ENCODE assay signal across 27 cellular contexts in genomic region chr2:7880561-7880960, GRCh38.
DNase-seq lines count a peak whose midpoint lies in the region; ATAC-seq and TF ChIP-seq lines count a peak whose summit lies in the region.
"Had no signal": no experiment of that assay in that cellular context is flagged by ENCODE, and none has a peak within 500 bp of the region (broad histone marks: within the 10 kb centered on the region; RNA-seq: fewer than 3 reads in every experiment).

No MANE protein-coding gene starts in this region.

- peaks cover 13% of the 10 kb centered on the region for H3K4me1 Mint-ChIP-seq in nephron
- H3K4me1 Mint-ChIP-seq: activated naive CD8-positive, alpha-beta T cell treated with anti-CD3 and anti-CD28 coated beads, Interleukin-2, amount 10 ng/mL, durations not matched to agents 7 days and 5 days; naive B cell had no signal

- H2AFZ ChIP-seq in GM23248: no peak overlapping the region

- peaks cover 14% of the 10 kb centered on the region for H3K4me1 ChIP-seq in GM23248 (ENCODE audit: insufficient read depth)
- H3K4me1 ChIP-seq: esophagus squamous epithelium, left ventricle myocardium inferior, prostate gland had no signal

- H3K27ac ChIP-seq in GM23248: no peak overlapping the region
- H3K27ac ChIP-seq: esophagus squamous epithelium, left ventricle myocardium inferior, prostate gland had no signal

- DNase-seq in GM23248 (peak; percentile 16), NCI-H1417 treated with DMSO at 0.1 percent for 48 hours (lab: John Stamatoyannopoulos, UW) (peak; percentile 34), astrocyte of the hippocampus (ENCODE audit: low read depth, low spot score) (peak; percentile 31), NCI-H2081 (lab: John Stamatoyannopoulos, UW) (no peak), HuH-7.5 (ENCODE audit: low spot score) (no peak)
- DNase-seq: activated CD8-positive, alpha-beta memory T cell treated with anti-CD3 and anti-CD28 coated beads for 24 hours; activated gamma-delta T cell; activated naive CD8-positive, alpha-beta T cell treated with anti-CD3 and anti-CD28 coated beads, Interleukin-2, amount 10 ng/mL, durations not matched to agents 7 days and 5 days; C1 segment of cervical spinal cord; central memory CD4-positive, alpha-beta T cell; EL; esophagus squamous epithelium; foreskin melanocyte; KG1; left ventricle myocardium inferior; MG63; naive B cell; NCI-H1694; NCI-H69; OCI-M1; SK-N-SH; stimulated activated naive CD4-positive, alpha-beta T cell treated with Interleukin-2 at 50 U/mL for 16 hours; T-helper 17 cell had no signal

- H3K4me3 ChIP-seq in GM23248: no peak overlapping the region
- H3K4me3 ChIP-seq: esophagus squamous epithelium, left ventricle myocardium inferior, MG63, prostate gland had no signal

- no peaks in the 10 kb centered on the region for H3K79me2 ChIP-seq in GM23248 (ENCODE audit: insufficient read depth)

- H3K9me2 ChIP-seq in GM23248 (ENCODE audit: insufficient read depth): no peaks in the 10 kb centered on the region
- H3K9me2 ChIP-seq: SK-N-SH had no signal

- no peaks in the 10 kb centered on the region for H3K9me3 Mint-ChIP-seq in nephron
- H3K9me3 Mint-ChIP-seq: mesothelial cell of epicardium had no signal

- 55 to 64% methylated on average over 2 of the region's 2 CpGs for WGBS in GM23248 (ENCODE audit: low coverage in 1 of 2, low lambda C conversion rate in 2 of 2, missing lambda C conversion rate in 2 of 2), 2 experiments

- H3K27ac Mint-ChIP-seq in nephron: peak overlapping the region; percentile 61 to 74 (median 68)
- H3K27ac Mint-ChIP-seq: activated naive CD8-positive, alpha-beta T cell treated with anti-CD3 and anti-CD28 coated beads, Interleukin-2, amount 10 ng/mL, durations not matched to agents 7 days and 5 days; mesothelial cell of epicardium; naive B cell; T-helper 17 cell had no signal

- H3K27me3 ChIP-seq in GM23248 (replicated peaks; ENCODE audit: insufficient read depth): no peaks in the 10 kb centered on the region
- H3K27me3 ChIP-seq: esophagus squamous epithelium, MG63 had no signal

- no peaks in the 10 kb centered on the region for H3F3A ChIP-seq in GM23248 (ENCODE audit: insufficient read depth)

- no peak overlapping the region for H3K4me2 ChIP-seq in GM23248 (ENCODE audit: unreplicated experiment)
- H3K4me2 ChIP-seq: SK-N-SH had no signal

- H4K20me1 ChIP-seq in GM23248 (ENCODE audit: insufficient read depth): no peaks in the 10 kb centered on the region

- H3K4me3 Mint-ChIP-seq in nephron: no peak overlapping the region
- H3K4me3 Mint-ChIP-seq: activated naive CD8-positive, alpha-beta T cell treated with anti-CD3 and anti-CD28 coated beads, Interleukin-2, amount 10 ng/mL, durations not matched to agents 7 days and 5 days; mesothelial cell of epicardium; naive B cell; T-helper 17 cell had no signal

- H3K9ac ChIP-seq in GM23248: no peak overlapping the region
- H3K9ac ChIP-seq: SK-N-SH had no signal

- no peaks in the 10 kb centered on the region for H3K36me3 Mint-ChIP-seq in nephron (ENCODE audit: low read depth)
- H3K36me3 Mint-ChIP-seq: mesothelial cell of epicardium, naive B cell had no signal

- H3K27me3 Mint-ChIP-seq in nephron (ENCODE audit: low read depth): peaks cover 19% of the 10 kb centered on the region
- H3K27me3 Mint-ChIP-seq: activated naive CD8-positive, alpha-beta T cell treated with anti-CD3 and anti-CD28 coated beads, Interleukin-2, amount 10 ng/mL, durations not matched to agents 7 days and 5 days had no signal

- TF ChIP-seq CTCF in nephron (IDR thresholded peaks at IDR 0.05; ENCODE audit: unreplicated experiment in 3 of 3): no peak

- in situ Hi-C loops in GM23248 (cut with MboI): no loop called here

- H3K36me3 ChIP-seq in GM23248 (ENCODE audit: low read depth): no peaks in the 10 kb centered on the region
- H3K36me3 ChIP-seq: esophagus squamous epithelium, left ventricle myocardium inferior, MG63, prostate gland had no signal

- no peak for ATAC-seq in GM19395 (IDR thresholded peaks at IDR 0.05; ENCODE audit: unreplicated experiment)
- ATAC-seq: T-helper 17 cell had no signal

- H3K9me3 ChIP-seq in GM23248 (ENCODE audit: low read depth): no peaks in the 10 kb centered on the region
- H3K9me3 ChIP-seq: esophagus squamous epithelium, left ventricle myocardium inferior, MG63, prostate gland, SK-N-SH had no signal

Comparison
In these comparisons a context has a peak if more than half of its experiments do, and no peak if none do; other contexts are left out.
1. DNase-seq: peak in GM23248 (single experiment), NCI-H1417 treated with DMSO at 0.1 percent for 48 hours (single experiment) and astrocyte of the hippocampus (single experiment); none in NCI-H2081 (0 of 2) and HuH-7.5 (single experiment).